30 cellular contexts compared by ENCODE assay signal in genomic region chr14:50290306-50290705, GRCh38.
"Had no signal": no experiment of that assay in that cellular context is flagged by ENCODE, and none has a peak within 500 bp of the region (broad histone marks: within the 10 kb centered on the region; RNA-seq: fewer than 3 reads in every experiment).

No MANE protein-coding gene starts in this region.

- ATAC-seq: activated CD8-positive, alpha-beta T cell treated with anti-CD3 and anti-CD28 coated beads for 36 hours; activated naive CD4-positive, alpha-beta T cell treated with anti-CD3 and anti-CD28 coated beads, Interleukin-2, amount 50 U/mL, for 72 hours; activated T-cell treated with anti-CD3 and anti-CD28 coated beads, Interleukin-2, amount 50 U/mL, for 4 hours; activated T-cell treated with anti-CD3 and anti-CD28 coated beads, Interleukin-2, amount 50 U/mL, for 72 hours; activated T-helper 17 cell treated with anti-CD3 and anti-CD28 coated beads, Interleukin-2, amount 50 U/mL, for 72 hours had no signal

- H3K36me3 Mint-ChIP-seq: activated naive CD4-positive, alpha-beta T cell treated with anti-CD3 and anti-CD28 coated beads, Interleukin-2, amount 50 U/mL, for 72 hours had no signal

- H3K4me1 Mint-ChIP-seq: activated B cell treated with CpG ODN at 0.5 μM for 24 hours; activated CD4-positive, alpha-beta T cell treated with anti-CD3 and anti-CD28 coated beads, Interleukin-2, amount 10 ng/mL, durations not matched to agents 24 days and 14 days; activated naive CD8-positive, alpha-beta T cell treated with anti-CD3 and anti-CD28 coated beads for 36 hours; activated T-helper 17 cell treated with anti-CD3 and anti-CD28 coated beads, Interleukin-2, amount 50 U/mL, for 72 hours; brain had no signal

- H3K27me3 Mint-ChIP-seq: activated B cell treated with CpG ODN at 0.5 μM for 24 hours; activated CD4-positive, alpha-beta memory T cell treated with anti-CD3 and anti-CD28 coated beads for 36 hours; activated CD4-positive, alpha-beta T cell treated with anti-CD3 and anti-CD28 coated beads, Interleukin-2, amount 10 ng/mL, durations not matched to agents 24 days and 14 days; activated CD8-positive, alpha-beta T cell treated with anti-CD3 and anti-CD28 coated beads for 36 hours; activated naive CD8-positive, alpha-beta T cell treated with anti-CD3 and anti-CD28 coated beads for 36 hours; activated T-helper 17 cell treated with anti-CD3 and anti-CD28 coated beads, Interleukin-2, amount 50 U/mL, for 72 hours had no signal

- DNase-seq: activated B cell treated with CpG ODN at 0.5 μM for 24 hours; activated CD4-positive, alpha-beta memory T cell treated with anti-CD3 and anti-CD28 coated beads for 36 hours; activated CD4-positive, alpha-beta T cell treated with anti-CD3 and anti-CD28 coated beads for 4 hours; activated CD4-positive, alpha-beta T cell treated with anti-CD3 and anti-CD28 coated beads, Interleukin-2, amount 10 ng/mL, durations not matched to agents 24 days and 14 days; activated CD4-positive, alpha-beta T cell treated with anti-CD3 and anti-CD28 coated beads, Interleukin-2, amount 50 U/mL, for 1 hour; activated CD4-positive, alpha-beta T cell treated with anti-CD3 and anti-CD28 coated beads, Interleukin-2, amount 50 U/mL, for 4 hours; activated CD4-positive, CD25-positive, alpha-beta regulatory T cell treated with anti-CD3 and anti-CD28 coated beads, Interleukin-2, amount 50 U/mL, for 72 hours; activated CD8-positive, alpha-beta memory T cell treated with anti-CD3 and anti-CD28 coated beads, Interleukin-2, amount 50 U/mL, for 4 hours; activated CD8-positive, alpha-beta T cell treated with anti-CD3 and anti-CD28 coated beads for 36 hours; activated effector memory CD4-positive, alpha-beta T cell treated with anti-CD3 and anti-CD28 coated beads, Interleukin-2, amount 50 U/mL, for 16 hours; activated gamma-delta T cell treated with Interleukin-2 at 50 U/mL for 16 hours; activated naive CD4-positive, alpha-beta T cell; activated naive CD4-positive, alpha-beta T cell treated with anti-CD3 and anti-CD28 coated beads for 36 hours; activated naive CD4-positive, alpha-beta T cell treated with anti-CD3 and anti-CD28 coated beads, Interleukin-2, amount 50 U/mL, for 16 hours; activated naive CD8-positive, alpha-beta T cell treated with anti-CD3 and anti-CD28 coated beads for 36 hours; activated T-cell treated with anti-CD3 and anti-CD28 coated beads for 4 hours; activated T-cell treated with anti-CD3 and anti-CD28 coated beads, Interleukin-2, amount 50 U/mL, for 1 hour; activated T-cell treated with anti-CD3 and anti-CD28 coated beads, Interleukin-2, amount 50 U/mL, for 4 hours; activated T-cell treated with anti-CD3 and anti-CD28 coated beads, Interleukin-2, amount 50 U/mL, for 72 hours; amygdala; anterior cingulate cortex; central memory CD4-positive, alpha-beta T cell; T-helper 2 cell; T-helper 9 cell had no signal

- H3K4me3 Mint-ChIP-seq: activated B cell treated with CpG ODN at 0.5 μM for 24 hours; activated CD4-positive, alpha-beta memory T cell treated with anti-CD3 and anti-CD28 coated beads for 36 hours; activated CD4-positive, alpha-beta T cell treated with anti-CD3 and anti-CD28 coated beads, Interleukin-2, amount 10 ng/mL, durations not matched to agents 24 days and 14 days; activated CD8-positive, alpha-beta T cell treated with anti-CD3 and anti-CD28 coated beads for 36 hours; activated naive CD4-positive, alpha-beta T cell treated with anti-CD3 and anti-CD28 coated beads for 36 hours; activated naive CD8-positive, alpha-beta T cell treated with anti-CD3 and anti-CD28 coated beads for 36 hours; activated T-cell treated with anti-CD3 and anti-CD28 coated beads, Interleukin-2, amount 50 U/mL, for 4 hours; activated T-cell treated with anti-CD3 and anti-CD28 coated beads, Interleukin-2, amount 50 U/mL, for 72 hours; activated T-helper 1 cell treated with anti-CD3 and anti-CD28 coated beads, Interleukin-12 subunit alpha, Interleukin-12 subunit beta, Interleukin-2, Interleukin-4 antibody, amounts not matched to agents 30 ng/mL and 10 ng/mL and 1 ng/mL, durations not matched to agents 14 hours and 24 hours and 36 hours; activated T-helper 17 cell treated with anti-CD3 and anti-CD28 coated beads, Interleukin-2, amount 50 U/mL, for 72 hours; brain; T-helper 1 cell treated with Interleukin-12 subunit alpha and Interleukin-12 subunit beta and Interleukin-4 antibody, amounts not matched to agents 30 μg/mL and 1 μg/mL, for 36 hours; T-helper 2 cell treated with Interferon-gamma antibody and Interleukin-4, amounts not matched to agents 5 μg/mL and 100 μg/mL, for 36 hours had no signal

- H3K27ac Mint-ChIP-seq: activated B cell treated with CpG ODN at 0.5 μM for 24 hours; activated CD4-positive, alpha-beta memory T cell treated with anti-CD3 and anti-CD28 coated beads for 36 hours; activated CD4-positive, alpha-beta T cell treated with anti-CD3 and anti-CD28 coated beads, Interleukin-2, amount 10 ng/mL, durations not matched to agents 24 days and 14 days; activated CD8-positive, alpha-beta T cell treated with anti-CD3 and anti-CD28 coated beads for 36 hours; activated naive CD4-positive, alpha-beta T cell treated with anti-CD3 and anti-CD28 coated beads for 36 hours; activated naive CD4-positive, alpha-beta T cell treated with anti-CD3 and anti-CD28 coated beads, Interleukin-2, amount 50 U/mL, for 72 hours; activated naive CD8-positive, alpha-beta T cell treated with anti-CD3 and anti-CD28 coated beads for 36 hours; activated T-cell treated with anti-CD3 and anti-CD28 coated beads, Interleukin-2, amount 50 U/mL, for 72 hours; activated T-helper 1 cell treated with anti-CD3 and anti-CD28 coated beads, Interleukin-12 subunit alpha, Interleukin-12 subunit beta, Interleukin-2, Interleukin-4 antibody, amounts not matched to agents 30 ng/mL and 10 ng/mL and 1 ng/mL, durations not matched to agents 14 hours and 24 hours and 36 hours; activated T-helper 17 cell treated with anti-CD3 and anti-CD28 coated beads, Interleukin-2, amount 50 U/mL, for 72 hours; brain; T-helper 1 cell treated with Interleukin-12 subunit alpha and Interleukin-12 subunit beta and Interleukin-4 antibody, amounts not matched to agents 30 μg/mL and 1 μg/mL, for 36 hours; T-helper 2 cell treated with Interferon-gamma antibody and Interleukin-4, amounts not matched to agents 5 μg/mL and 100 μg/mL, for 36 hours had no signal

- H3K9me3 Mint-ChIP-seq: activated B cell treated with CpG ODN at 0.5 μM for 24 hours; activated CD4-positive, alpha-beta memory T cell treated with anti-CD3 and anti-CD28 coated beads for 36 hours; activated CD4-positive, alpha-beta T cell treated with anti-CD3 and anti-CD28 coated beads, Interleukin-2, amount 10 ng/mL, durations not matched to agents 24 days and 14 days; activated CD8-positive, alpha-beta T cell treated with anti-CD3 and anti-CD28 coated beads for 36 hours; activated naive CD4-positive, alpha-beta T cell treated with anti-CD3 and anti-CD28 coated beads for 36 hours; activated naive CD4-positive, alpha-beta T cell treated with anti-CD3 and anti-CD28 coated beads, Interleukin-2, amount 50 U/mL, for 72 hours; activated naive CD8-positive, alpha-beta T cell treated with anti-CD3 and anti-CD28 coated beads for 36 hours; activated T-cell treated with anti-CD3 and anti-CD28 coated beads, Interleukin-2, amount 50 U/mL, for 4 hours; activated T-cell treated with anti-CD3 and anti-CD28 coated beads, Interleukin-2, amount 50 U/mL, for 72 hours; activated T-helper 1 cell treated with anti-CD3 and anti-CD28 coated beads, Interleukin-12 subunit alpha, Interleukin-12 subunit beta, Interleukin-2, Interleukin-4 antibody, amounts not matched to agents 30 ng/mL and 10 ng/mL and 1 ng/mL, durations not matched to agents 14 hours and 24 hours and 36 hours; activated T-helper 17 cell treated with anti-CD3 and anti-CD28 coated beads, Interleukin-2, amount 50 U/mL, for 72 hours; T-helper 1 cell treated with Interleukin-12 subunit alpha and Interleukin-12 subunit beta and Interleukin-4 antibody, amounts not matched to agents 30 μg/mL and 1 μg/mL, for 36 hours; T-helper 2 cell treated with Interferon-gamma antibody and Interleukin-4, amounts not matched to agents 5 μg/mL and 100 μg/mL, for 36 hours had no signal
